8 cellular contexts compared by ENCODE assay signal in the genomic region with DNA sequence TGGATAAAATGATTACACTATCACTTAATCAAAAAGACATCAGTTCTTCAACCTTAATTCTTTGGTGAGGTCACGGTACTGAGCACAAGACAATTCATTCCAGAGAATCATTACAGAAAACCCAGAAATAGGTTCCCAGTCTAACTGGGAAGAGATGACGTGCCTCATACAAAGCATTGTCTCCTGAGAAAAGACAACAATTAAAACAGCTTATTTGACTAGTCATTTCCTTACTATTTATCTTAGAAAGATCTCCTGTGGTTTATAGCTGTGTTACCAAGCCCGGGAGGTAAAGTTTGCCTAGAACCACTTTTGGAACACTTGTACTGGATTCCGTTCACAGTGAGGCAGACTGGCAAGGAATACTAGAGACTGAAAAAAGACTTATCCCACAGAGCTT. TPM values are rescaled to one million over a fixed set of nuclear protein-coding genes. Genes with fewer than 3 reads are reported as not detected.
DNase-seq lines count a peak whose midpoint lies in the region; ATAC-seq and TF ChIP-seq lines count a peak whose summit lies in the region.

No MANE protein-coding gene starts in this region.

- CTCF ChIA-PET in activated CD8-positive, alpha-beta memory T cell treated with anti-CD3 and anti-CD28 coated beads, Interleukin-2, amount 10 ng/mL, durations not matched to agents 7 days and 5 days (lab: Charles Lee) = interaction anchor here (1.1 to 9.1 kb wide), 6 partner anchors 8 to 219 kb away, joined by 3 to 112 read pairs (median 5); a partner anchor contains a TSS

- H3K27ac Mint-ChIP-seq in activated CD8-positive, alpha-beta memory T cell treated with anti-CD3 and anti-CD28 coated beads, Interleukin-2, amount 10 ng/mL, durations not matched to agents 7 days and 5 days = peak overlapping the region; percentile 78
- peak overlapping the region; percentile 92 for H3K27ac Mint-ChIP-seq in activated T-helper 17 cell treated with anti-CD3 and anti-CD28 coated beads, Interleukin-2, amount 50 U/mL, for 72 hours

- H3K36me3 ChIP-seq in testis (ENCODE audit: low read depth, missing control alignments) = no peaks in the 10 kb centered on the region

- peaks cover 53% of the 10 kb centered on the region for H3K36me3 Mint-ChIP-seq in activated CD8-positive, alpha-beta memory T cell treated with anti-CD3 and anti-CD28 coated beads, Interleukin-2, amount 10 ng/mL, durations not matched to agents 7 days and 5 days
- peaks cover 94% of the 10 kb centered on the region for H3K36me3 Mint-ChIP-seq in activated T-helper 17 cell treated with anti-CD3 and anti-CD28 coated beads, Interleukin-2, amount 50 U/mL, for 72 hours (ENCODE audit: low read depth)

- no peak overlapping the region for H3K4me3 ChIP-seq in testis

- intact Hi-C loops in testis (cut with DNase I; ENCODE audit: low total_unique reads) = no loop called here

- H3K27ac ChIP-seq in temporal lobe (ENCODE audit: low read depth, low read length) (peak overlapping the region; percentile 9), testis (peak overlapping the region in 1 of 2 donors; percentile 5)

- H3K4me3 Mint-ChIP-seq in activated CD8-positive, alpha-beta memory T cell treated with anti-CD3 and anti-CD28 coated beads, Interleukin-2, amount 10 ng/mL, durations not matched to agents 7 days and 5 days = no peak overlapping the region
- peak overlapping the region; percentile 97 for H3K4me3 Mint-ChIP-seq in activated T-helper 17 cell treated with anti-CD3 and anti-CD28 coated beads, Interleukin-2, amount 50 U/mL, for 72 hours

- DNase-seq in activated CD8-positive, alpha-beta memory T cell treated with anti-CD3 and anti-CD28 coated beads, Interleukin-2, amount 10 ng/mL, durations not matched to agents 7 days and 5 days = no peak
- DNase-seq in activated CD8-positive, alpha-beta memory T cell treated with anti-CD3 and anti-CD28 coated beads, Interleukin-2, amount 50 U/mL, for 48 hours = no peak
- peak; percentile 24 for DNase-seq in glomerular visceral epithelial cell (ENCODE audit: extremely low spot score)
- DNase-seq in testis = no peak
- no peak for DNase-seq in NCI-H748 treated with DMSO at 0.1 percent for 48 hours (lab: John Stamatoyannopoulos, UW)

- H3K27me3 ChIP-seq in testis = no peaks in the 10 kb centered on the region

- TF ChIP-seq CTCF in testis (IDR thresholded peaks at IDR 0.05) = no peak

- ATAC-seq in activated CD8-positive, alpha-beta memory T cell treated with anti-CD3 and anti-CD28 coated beads, Interleukin-2, amount 10 ng/mL, durations not matched to agents 7 days and 5 days = no peak
- ATAC-seq in activated T-helper 17 cell treated with anti-CD3 and anti-CD28 coated beads, Interleukin-2, amount 50 U/mL, for 72 hours (replicated peaks) = peak; percentile 54
- no peak for ATAC-seq in HG03442 (IDR thresholded peaks at IDR 0.05; ENCODE audit: unreplicated experiment)

- WGBS in testis, 2 donors = 53 to 71% methylated on average over 4 of the region's 4 CpGs

- peaks cover 13% of the 10 kb centered on the region for H3K4me1 ChIP-seq in testis

- H3K4me1 Mint-ChIP-seq in activated CD8-positive, alpha-beta memory T cell treated with anti-CD3 and anti-CD28 coated beads, Interleukin-2, amount 10 ng/mL, durations not matched to agents 7 days and 5 days = peaks cover 58% of the 10 kb centered on the region
- H3K4me1 Mint-ChIP-seq in activated T-helper 17 cell treated with anti-CD3 and anti-CD28 coated beads, Interleukin-2, amount 50 U/mL, for 72 hours = peaks cover 37% of the 10 kb centered on the region

- no peak for TF ChIP-seq POLR2A in testis (IDR thresholded peaks at IDR 0.05)

- H3K9me3 ChIP-seq in testis = no peaks in the 10 kb centered on the region

- no peaks in the 10 kb centered on the region for H3K27me3 Mint-ChIP-seq in activated CD8-positive, alpha-beta memory T cell treated with anti-CD3 and anti-CD28 coated beads, Interleukin-2, amount 10 ng/mL, durations not matched to agents 7 days and 5 days
- no peaks in the 10 kb centered on the region for H3K27me3 Mint-ChIP-seq in activated T-helper 17 cell treated with anti-CD3 and anti-CD28 coated beads, Interleukin-2, amount 50 U/mL, for 72 hours

- H3K9me3 Mint-ChIP-seq in activated CD8-positive, alpha-beta memory T cell treated with anti-CD3 and anti-CD28 coated beads, Interleukin-2, amount 10 ng/mL, durations not matched to agents 7 days and 5 days (ENCODE audit: low read depth) = no peaks in the 10 kb centered on the region
- H3K9me3 Mint-ChIP-seq in activated T-helper 17 cell treated with anti-CD3 and anti-CD28 coated beads, Interleukin-2, amount 50 U/mL, for 72 hours = no peaks in the 10 kb centered on the region

RNA-seq across cellular contexts. Expression of a gene that starts 5.1 kb away (rescaled TPM):
- total RNA-seq in activated CD8-positive, alpha-beta memory T cell treated with anti-CD3 and anti-CD28 coated beads, Interleukin-2, amount 10 ng/mL, durations not matched to agents 7 days and 5 days = 10 to 100 TPM; 79.5 to 85.8 TPM
- 10 to 100 TPM; 56.9 to 60.2 TPM for total RNA-seq in activated T-helper 17 cell treated with anti-CD3 and anti-CD28 coated beads, Interleukin-2, amount 50 U/mL, for 72 hours
- total RNA-seq in temporal lobe (29.3 TPM), testis (10 to 100 TPM; 82.4 to 85.3 TPM)
- polyA plus RNA-seq in testis (ENCODE audit: insufficient read depth, low read depth, low replicate concordance) = 38.8 TPM

RNA-seq across cellular contexts. Expression of a gene that starts 43.4 kb away (rescaled TPM):
- 10 to 100 TPM; 23.1 to 25.9 TPM for total RNA-seq in activated CD8-positive, alpha-beta memory T cell treated with anti-CD3 and anti-CD28 coated beads, Interleukin-2, amount 10 ng/mL, durations not matched to agents 7 days and 5 days
- total RNA-seq in activated T-helper 17 cell treated with anti-CD3 and anti-CD28 coated beads, Interleukin-2, amount 50 U/mL, for 72 hours = 10 to 100 TPM; 24.9 to 82.1 TPM
- total RNA-seq in temporal lobe (20.4 TPM), testis (10 to 100 TPM; 14.9 to 18.6 TPM)
- polyA plus RNA-seq in testis (ENCODE audit: insufficient read depth, low read depth, low replicate concordance) = 8.7 TPM

RNA-seq across cellular contexts. Expression of a gene that starts 48.7 kb away (rescaled TPM):
- 100 to 1,000 TPM; 143 to 191 TPM for total RNA-seq in activated CD8-positive, alpha-beta memory T cell treated with anti-CD3 and anti-CD28 coated beads, Interleukin-2, amount 10 ng/mL, durations not matched to agents 7 days and 5 days
- total RNA-seq in activated T-helper 17 cell treated with anti-CD3 and anti-CD28 coated beads, Interleukin-2, amount 50 U/mL, for 72 hours = 100 to 1,000 TPM in 1 of 2 donors, 10 to 100 TPM in 1; 85.8 to 113 TPM
- total RNA-seq in temporal lobe (27.0 TPM), testis (10 to 100 TPM; 20.9 to 31.3 TPM)
- 33.2 TPM for polyA plus RNA-seq in testis (ENCODE audit: insufficient read depth, low read depth, low replicate concordance)

RNA-seq across cellular contexts. Expression of a gene that starts 59.6 kb away (rescaled TPM):
- not detected for total RNA-seq in activated CD8-positive, alpha-beta memory T cell treated with anti-CD3 and anti-CD28 coated beads, Interleukin-2, amount 10 ng/mL, durations not matched to agents 7 days and 5 days
- not detected for total RNA-seq in activated T-helper 17 cell treated with anti-CD3 and anti-CD28 coated beads, Interleukin-2, amount 50 U/mL, for 72 hours
- total RNA-seq in temporal lobe (57.3 TPM), testis (1 to 10 TPM in 1 of 2 donors, under 1 TPM in 1; 0.79 to 2.1 TPM)
- polyA plus RNA-seq in testis (ENCODE audit: insufficient read depth, low read depth, low replicate concordance) = 0.53 TPM
